ENCODE assay signal across 8 cellular contexts in the genomic region with DNA sequence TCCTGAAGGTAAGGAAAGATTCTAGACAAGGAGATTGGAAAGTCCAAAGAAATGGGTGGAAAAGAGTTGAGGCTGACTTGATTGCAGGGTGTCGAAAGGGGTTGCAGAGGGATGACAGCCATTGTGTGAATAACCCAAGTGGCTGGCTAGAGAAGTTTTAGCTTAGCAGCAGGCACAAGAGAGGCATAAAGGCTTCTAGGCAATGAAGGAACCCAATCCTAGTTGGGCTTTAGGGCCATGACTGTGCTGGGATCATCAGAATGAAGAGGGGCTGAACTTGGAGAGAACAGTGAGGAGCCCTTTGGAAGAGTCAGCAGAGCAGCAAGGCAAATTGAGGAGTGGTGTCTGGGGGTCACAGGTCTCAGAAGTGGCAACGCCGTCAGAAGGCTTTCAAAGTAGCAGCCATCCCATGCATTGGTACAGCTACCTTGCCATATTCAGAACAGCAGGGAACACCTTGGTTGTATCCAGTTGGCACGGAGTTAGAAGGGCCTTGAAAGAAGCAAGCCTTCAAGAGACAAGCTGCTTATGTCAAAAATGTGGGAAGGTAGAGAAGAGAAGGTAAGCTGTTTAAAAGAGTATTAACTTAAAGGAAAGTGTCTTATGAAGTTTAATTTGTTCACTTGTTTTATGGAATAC.
"Had no signal": no experiment of that assay in that cellular context is flagged by ENCODE, and none has a peak within 500 bp of the region (broad histone marks: within the 10 kb centered on the region; RNA-seq: fewer than 3 reads in every experiment).

No MANE protein-coding gene starts in this region.

- H3K36me3 Mint-ChIP-seq: IgD-negative memory B cell had no signal

- H3K9ac ChIP-seq: KMS-11 had no signal

- H3K4me3 Mint-ChIP-seq: IgD-negative memory B cell had no signal

- DNase-seq: IMR-90, KBM-7, KG1 had no signal

- H3K27ac ChIP-seq: HL-60, KMS-11 had no signal

- FAIRE-seq: HTR-8/SVneo, K562 had no signal

- H3K4me2 ChIP-seq: KMS-11 had no signal

- ATAC-seq: K562 had no signal

- H3K4me1 Mint-ChIP-seq: IgD-negative memory B cell had no signal

- H3K4me3 ChIP-seq: K562 had no signal

- H3K27ac Mint-ChIP-seq: IgD-negative memory B cell had no signal
